ENCODE assay signal across 16 cellular contexts in the genomic region with DNA sequence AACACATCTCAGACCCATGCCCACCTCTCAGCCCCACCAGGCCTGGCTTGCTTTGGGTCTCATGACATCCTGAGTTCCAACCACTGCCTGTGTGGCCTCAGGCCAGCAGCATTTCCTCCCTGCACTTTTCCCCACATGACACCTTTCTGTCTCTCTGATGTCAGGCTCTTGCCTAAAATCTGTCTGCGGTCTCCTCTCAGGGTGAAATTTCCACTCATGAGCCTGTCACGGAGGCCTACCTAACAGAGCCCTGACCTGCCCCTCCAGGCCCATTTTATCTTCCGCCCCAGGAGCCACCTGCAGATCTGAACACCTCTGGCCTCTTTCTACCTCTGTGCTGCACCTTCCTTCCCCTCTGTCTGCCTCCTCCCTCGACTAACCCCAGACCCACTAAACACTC.
DNase-seq lines count a peak whose midpoint lies in the region; ATAC-seq and TF ChIP-seq lines count a peak whose summit lies in the region.
"Had no signal": no experiment of that assay in that cellular context is flagged by ENCODE, and none has a peak within 500 bp of the region (broad histone marks: within the 10 kb centered on the region; RNA-seq: fewer than 3 reads in every experiment).

No MANE protein-coding gene starts in this region.

- H3K9me3 Mint-ChIP-seq in immature natural killer cell = no peaks in the 10 kb centered on the region
- H3K9me3 Mint-ChIP-seq in stimulated activated naive CD8-positive, alpha-beta T cell treated with anti-CD3 and anti-CD28 coated beads, Interleukin-15, amount 100 ng/mL, for 72 hours = peaks cover 0 to 6% of the 10 kb centered on the region in 2 donors

- H3K4me3 Mint-ChIP-seq in immature natural killer cell = peak overlapping the region; percentile 14 to 69 (median 58)
- H3K4me3 Mint-ChIP-seq in stimulated activated naive CD8-positive, alpha-beta T cell treated with anti-CD3 and anti-CD28 coated beads, Interleukin-15, amount 100 ng/mL, for 72 hours = peak overlapping the region; percentile 18 to 51

- DNase-seq in stimulated activated CD4-positive, alpha-beta T cell treated with anti-CD3 and anti-CD28 coated beads, Interleukin-1b, Interleukin-23, amount 100 ng/mL, for 48 hours = peak; percentile 4
- no peak for DNase-seq in stimulated activated CD4-positive, alpha-beta T cell treated with anti-CD3 and anti-CD28 coated beads, Interleukin-2, amount 100 ng/mL, for 24 hours
- peak; percentile 11 for DNase-seq in activated CD8-positive, alpha-beta memory T cell treated with anti-CD3 and anti-CD28 coated beads, Interleukin-2, amount 50 U/mL, for 1 hour (ENCODE audit: extremely low read depth)
- DNase-seq in immature natural killer cell = peak; percentile 81 to 84 (median 84)
- DNase-seq in stimulated activated naive CD8-positive, alpha-beta T cell treated with anti-CD3 and anti-CD28 coated beads, Interleukin-15, amount 100 ng/mL, for 72 hours = peak; percentile 16 to 45
- DNase-seq in HuH-7 (ENCODE audit: low spot score) = no peak
- DNase-seq in Ammon's horn (ENCODE audit: low spot score) = no peak
- no peak for DNase-seq in foreskin fibroblast
- DNase-seq: Calu3, MG63, NCI-H187, NCI-H510A, nucleus accumbens, right cardiac atrium, tibial artery had no signal

- H3K4me1 Mint-ChIP-seq in immature natural killer cell = peaks cover 64% of the 10 kb centered on the region in 2 donors
- H3K4me1 Mint-ChIP-seq in stimulated activated naive CD8-positive, alpha-beta T cell treated with anti-CD3 and anti-CD28 coated beads, Interleukin-15, amount 100 ng/mL, for 72 hours = peaks cover 25% of the 10 kb centered on the region

- H3K36me3 Mint-ChIP-seq in immature natural killer cell = no peaks in the 10 kb centered on the region

- TF ChIP-seq CTCF in foreskin fibroblast (IDR thresholded peaks at IDR 0.05; ENCODE audit: low read depth, low read length) = no peak

- ATAC-seq in stimulated activated naive CD8-positive, alpha-beta T cell treated with anti-CD3 and anti-CD28 coated beads, Interleukin-15, amount 100 ng/mL, for 72 hours = peak; percentile 85
- ATAC-seq: right cardiac atrium had no signal

- H3K4me3 ChIP-seq in foreskin fibroblast (ENCODE audit: low read depth in 1 of 2, low read length in 2 of 2) = no peak overlapping the region
- H3K4me3 ChIP-seq: HAP-1, MG63, tibial artery had no signal

- H3K27ac Mint-ChIP-seq in immature natural killer cell = peak overlapping the region; percentile 82 to 94 (median 91)
- H3K27ac Mint-ChIP-seq in stimulated activated naive CD8-positive, alpha-beta T cell treated with anti-CD3 and anti-CD28 coated beads, Interleukin-15, amount 100 ng/mL, for 72 hours = peak overlapping the region; percentile 85 to 87

- H3K27me3 Mint-ChIP-seq in immature natural killer cell (ENCODE audit: low read depth in 3 of 3) = peaks cover 5 to 10% (median 7%) of the 10 kb centered on the region in 3 donors
- no peaks in the 10 kb centered on the region for H3K27me3 Mint-ChIP-seq in stimulated activated naive CD8-positive, alpha-beta T cell treated with anti-CD3 and anti-CD28 coated beads, Interleukin-15, amount 100 ng/mL, for 72 hours

Comparison
In these comparisons a context has a peak if more than half of its experiments do, and no peak if none do; other contexts are left out.
1. DNase-seq: peak in stimulated activated CD4-positive, alpha-beta T cell treated with anti-CD3 and anti-CD28 coated beads, Interleukin-1b, Interleukin-23, amount 100 ng/mL, for 48 hours (single experiment), activated CD8-positive, alpha-beta memory T cell treated with anti-CD3 and anti-CD28 coated beads, Interleukin-2, amount 50 U/mL, for 1 hour (single experiment), immature natural killer cell (3 of 3) and stimulated activated naive CD8-positive, alpha-beta T cell treated with anti-CD3 and anti-CD28 coated beads, Interleukin-15, amount 100 ng/mL, for 72 hours (2 of 2); none in stimulated activated CD4-positive, alpha-beta T cell treated with anti-CD3 and anti-CD28 coated beads, Interleukin-2, amount 100 ng/mL, for 24 hours (0 of 2), HuH-7 (single experiment), Ammon's horn (single experiment) and foreskin fibroblast (0 of 2).